16 cellular contexts compared by ENCODE assay signal in genomic region chr2:180753809-180754761, GRCh38.
DNase-seq lines count a peak whose midpoint lies in the region; ATAC-seq and TF ChIP-seq lines count a peak whose summit lies in the region.
"Had no signal": no experiment of that assay in that cellular context is flagged by ENCODE, and none has a peak within 500 bp of the region (broad histone marks: within the 10 kb centered on the region; RNA-seq: fewer than 3 reads in every experiment).

No MANE protein-coding gene starts in this region.

- H4K20me1 ChIP-seq in mammary epithelial cell (ENCODE audit: insufficient read depth, low read length) (no peaks in the 10 kb centered on the region), PC-9 (ENCODE audit: insufficient read depth) (no peaks in the 10 kb centered on the region)

- WGBS in mammary epithelial cell (ENCODE audit: low coverage, missing lambda C conversion rate): 92% methylated on average over 5 of the region's 5 CpGs

- H3K9me2 ChIP-seq in PC-9 (ENCODE audit: insufficient read depth): no peaks in the 10 kb centered on the region

- no peak for TF ChIP-seq POLR2A in breast epithelium (IDR thresholded peaks at IDR 0.05)

- peak; percentile 75 for DNase-seq in mammary epithelial cell
- no peak for DNase-seq in breast epithelium (ENCODE audit: low spot score in 2 of 2)
- DNase-seq in PC-9: peak; percentile 12 to 72
- peak; percentile 32 for DNase-seq in stromal cell of bone marrow (ENCODE audit: low read depth)
- DNase-seq in stimulated activated CD4-positive, alpha-beta T cell treated with anti-CD3 and anti-CD28 coated beads, Interleukin-2, amount 100 ng/mL, for 48 hours: no peak
- no peak for DNase-seq in cardiac septum (ENCODE audit: low spot score)
- DNase-seq in NCI-H2081 (lab: John Stamatoyannopoulos, UW): no peak
- DNase-seq: activated gamma-delta T cell; effector CD4-positive, alpha-beta T cell; midbrain; NCI-H2029; NCI-H69; spleen had no signal

- CTCF ChIA-PET in mammary epithelial cell (lab: Charles Lee; ENCODE audit: low non-redundant PET) (no interaction called here), PC-9 (lab: Charles Lee) (no interaction called here)

- intact Hi-C loops in mammary epithelial cell (cut with micrococcal nuclease): no loop called here
- intact Hi-C loops in breast epithelium (cut with DNase I; ENCODE audit: low total_unique reads): no loop called here
- intact Hi-C loops in PC-9 (cut with micrococcal nuclease; ENCODE audit: unreplicated experiment): no loop called here
- intact Hi-C loops in cardiac septum (cut with DNase I): no loop called here

- H3F3A ChIP-seq in PC-9 (ENCODE audit: insufficient read depth, low read depth): no peaks in the 10 kb centered on the region

- in situ Hi-C loops in mammary epithelial cell (cut with MboI; ENCODE audit: low sequenced_read_pairs in 2 of 2): no loop called here

- H3K4me3 ChIP-seq in mammary epithelial cell (replicated peaks in 1 of 3; ENCODE audit: insufficient read depth in 1 of 3, low read depth in 2 of 3, low read length in 3 of 3) (no peak overlapping the region), breast epithelium (no peak overlapping the region), PC-9 (no peak overlapping the region)
- H3K4me3 ChIP-seq: HAP-1, spleen had no signal

- dilution Hi-C loops in mammary epithelial cell (cut with HindIII; ENCODE audit: low sequenced_read_pairs): no loop called here

- H3K4me2 ChIP-seq in mammary epithelial cell (ENCODE audit: insufficient read depth, low read depth, low read length) (peak overlapping the region; percentile 28), PC-9 (0 out of 2 replicates have a peak overlapping the region, but pooled peaks have one; percentile 3)
- H3K4me2 ChIP-seq: KMS-11 had no signal

- H3K27me3 ChIP-seq in mammary epithelial cell (ENCODE audit: insufficient read depth, low read length) (no peaks in the 10 kb centered on the region), breast epithelium (no peaks in the 10 kb centered on the region), PC-9 (ENCODE audit: insufficient read depth, low read depth) (no peaks in the 10 kb centered on the region)
- H3K27me3 ChIP-seq: spleen had no signal

- H3K9me3 ChIP-seq in mammary epithelial cell (replicated peaks; ENCODE audit: insufficient read depth, low read length) (no peaks in the 10 kb centered on the region), breast epithelium (no peaks in the 10 kb centered on the region), PC-9 (ENCODE audit: insufficient read depth, low read depth) (peaks cover 12% of the 10 kb centered on the region)
- H3K9me3 ChIP-seq: HAP-1, spleen had no signal

- TF ChIP-seq CTCF in mammary epithelial cell (conservative IDR thresholded peaks at IDR 0.05 in 1 of 2, IDR thresholded peaks at IDR 0.05 in 1 of 2; ENCODE audit: extremely low read depth in 1 of 2, insufficient read depth in 1 of 2, low read depth in 1 of 2, low read length in 2 of 2) (no peak), breast epithelium (IDR thresholded peaks at IDR 0.05) (no peak), PC-9 (conservative IDR thresholded peaks at IDR 0.05) (no peak)

- H3K79me2 ChIP-seq in mammary epithelial cell (ENCODE audit: insufficient read depth, low read length) (no peaks in the 10 kb centered on the region), PC-9 (ENCODE audit: low read depth) (no peaks in the 10 kb centered on the region)

- ATAC-seq in esophagus mucosa: peak; percentile 52

- POLR2A ChIA-PET in PC-9 (lab: Charles Lee; ENCODE audit: unreplicated experiment): interaction anchor here (0.7 kb wide), 1 partner anchor 17 kb away, joined by 7 read pairs; no protein-coding TSS in a partner anchor

- H3K4me1 ChIP-seq in mammary epithelial cell (ENCODE audit: insufficient read depth, low read length): peaks cover 13% of the 10 kb centered on the region
- H3K4me1 ChIP-seq in breast epithelium: no peaks in the 10 kb centered on the region
- H3K4me1 ChIP-seq in PC-9 (replicated peaks; ENCODE audit: insufficient read depth): peaks cover 16% of the 10 kb centered on the region
- H3K4me1 ChIP-seq: spleen had no signal

- TSS peak; percentile 43 for BruUV-seq in mammary epithelial cell (replicated peaks; lab: Mats Ljungman, UMichigan)
- no TSS peak for BruUV-seq in PC-9 (replicated peaks; lab: Mats Ljungman, UMichigan)

- H3K9ac ChIP-seq in mammary epithelial cell (ENCODE audit: insufficient read depth, low read length): no peak overlapping the region
- H3K9ac ChIP-seq: KMS-11 had no signal

- H3K36me3 ChIP-seq in mammary epithelial cell (ENCODE audit: insufficient read depth, low read length) (no peaks in the 10 kb centered on the region), breast epithelium (no peaks in the 10 kb centered on the region), PC-9 (ENCODE audit: low read depth) (no peaks in the 10 kb centered on the region)
- H3K36me3 ChIP-seq: HAP-1, spleen had no signal

- H2AFZ ChIP-seq in mammary epithelial cell (ENCODE audit: low read depth, low read length) (peak overlapping the region; percentile 50), PC-9 (peak overlapping the region; percentile 44; the same call in 1 of the 2 replicates)

- H3K27ac ChIP-seq in mammary epithelial cell (ENCODE audit: insufficient read depth, low read depth, low read length) (no peak overlapping the region), breast epithelium (no peak overlapping the region), PC-9 (peak overlapping the region; percentile 43; the same call in 1 of the 2 replicates)
- H3K27ac ChIP-seq: KMS-11, spleen had no signal

Comparison
In these comparisons a context has a peak if more than half of its experiments do, and no peak if none do; other contexts are left out.
1. DNase-seq: peak in mammary epithelial cell (single experiment), PC-9 (2 of 2) and stromal cell of bone marrow (single experiment); none in breast epithelium (0 of 2), stimulated activated CD4-positive, alpha-beta T cell treated with anti-CD3 and anti-CD28 coated beads, Interleukin-2, amount 100 ng/mL, for 48 hours (0 of 2), cardiac septum (single experiment) and NCI-H2081 (0 of 2).